In genomic region chrX:53561912-53562311, GRCh38 we compare ENCODE assay signal across 21 cellular contexts.
DNase-seq lines count a peak whose midpoint lies in the region; ATAC-seq and TF ChIP-seq lines count a peak whose summit lies in the region.
"Had no signal": no experiment of that assay in that cellular context is flagged by ENCODE, and none has a peak within 500 bp of the region (broad histone marks: within the 10 kb centered on the region; RNA-seq: fewer than 3 reads in every experiment).

No MANE protein-coding gene starts in this region.

- H3K4me3 ChIP-seq in right atrium auricular region (no peak overlapping the region), heart right ventricle (no peak overlapping the region)
- H3K4me3 ChIP-seq: BLaER1, GM12878, GM23338 had no signal

- no peak for DNase-seq in activated T-cell treated with anti-CD3 and anti-CD28 coated beads, Interleukin-2, amount 50 U/mL, for 72 hours
- no peak for DNase-seq in activated T-cell treated with anti-CD3 and anti-CD28 coated beads, Interleukin-2, amount 50 U/mL, for 4 hours
- DNase-seq in activated naive CD8-positive, alpha-beta T cell treated with anti-CD3 and anti-CD28 coated beads, Interleukin-2, amount 50 U/mL, for 24 hours, result no peak
- DNase-seq in activated naive CD8-positive, alpha-beta T cell treated with anti-CD3 and anti-CD28 coated beads for 36 hours, result no peak
- DNase-seq in activated T-helper 1 cell treated with anti-CD3 and anti-CD28 coated beads, Interleukin-12 subunit alpha, Interleukin-12 subunit beta, Interleukin-2, Interleukin-4 antibody, amounts not matched to agents 30 ng/mL and 10 ng/mL and 1 ng/mL, durations not matched to agents 14 hours and 24 hours and 36 hours (ENCODE audit: low spot score), result no peak
- DNase-seq in right atrium auricular region (ENCODE audit: low spot score) (no peak), heart right ventricle (no peak)
- DNase-seq: CD4-positive, CD25-positive, alpha-beta regulatory T cell; CD8-positive, alpha-beta T cell; DMS 273 treated with DMSO at 0.1 percent for 48 hours; DMS79; EL; GDM1; H9 had no signal

- peaks cover 31 to 48% of the 10 kb centered on the region in 2 donors for H3K36me3 Mint-ChIP-seq in activated T-cell treated with anti-CD3 and anti-CD28 coated beads, Interleukin-2, amount 50 U/mL, for 72 hours (ENCODE audit: insufficient read depth in 2 of 2)
- H3K36me3 Mint-ChIP-seq in activated T-cell treated with anti-CD3 and anti-CD28 coated beads, Interleukin-2, amount 50 U/mL, for 4 hours (ENCODE audit: insufficient read depth), result peaks cover 39% of the 10 kb centered on the region
- H3K36me3 Mint-ChIP-seq in activated naive CD8-positive, alpha-beta T cell treated with anti-CD3 and anti-CD28 coated beads, Interleukin-2, amount 50 U/mL, for 24 hours (ENCODE audit: low read depth), result peaks cover 78% of the 10 kb centered on the region
- H3K36me3 Mint-ChIP-seq in activated naive CD8-positive, alpha-beta T cell treated with anti-CD3 and anti-CD28 coated beads for 36 hours, result peaks cover 36% of the 10 kb centered on the region
- H3K36me3 Mint-ChIP-seq in activated T-helper 1 cell treated with anti-CD3 and anti-CD28 coated beads, Interleukin-12 subunit alpha, Interleukin-12 subunit beta, Interleukin-2, Interleukin-4 antibody, amounts not matched to agents 30 ng/mL and 10 ng/mL and 1 ng/mL, durations not matched to agents 14 hours and 24 hours and 36 hours (ENCODE audit: low read depth), result peaks cover 61% of the 10 kb centered on the region
- peaks cover 45% of the 10 kb centered on the region for H3K36me3 Mint-ChIP-seq in stimulated activated memory B cell treated with anti-CD40 and anti-IgM and Interleukin-4, amounts not matched to agents 10 μg/mL and 1 μg/mL and 100 μg/mL, for 72 hours

- intact Hi-C loops in activated T-helper 1 cell treated with anti-CD3 and anti-CD28 coated beads, Interleukin-12 subunit alpha, Interleukin-12 subunit beta, Interleukin-2, Interleukin-4 antibody, amounts not matched to agents 30 ng/mL and 10 ng/mL and 1 ng/mL, durations not matched to agents 14 hours and 24 hours and 36 hours (cut with micrococcal nuclease), result no loop called here
- intact Hi-C loops in heart right ventricle (cut with DNase I), result no loop called here

- H3K4me1 Mint-ChIP-seq in activated T-cell treated with anti-CD3 and anti-CD28 coated beads, Interleukin-2, amount 50 U/mL, for 72 hours (ENCODE audit: low read depth), result no peaks in the 10 kb centered on the region
- no peaks in the 10 kb centered on the region for H3K4me1 Mint-ChIP-seq in activated T-cell treated with anti-CD3 and anti-CD28 coated beads, Interleukin-2, amount 50 U/mL, for 4 hours (ENCODE audit: low read depth)
- no peaks in the 10 kb centered on the region for H3K4me1 Mint-ChIP-seq in activated naive CD8-positive, alpha-beta T cell treated with anti-CD3 and anti-CD28 coated beads, Interleukin-2, amount 50 U/mL, for 24 hours
- H3K4me1 Mint-ChIP-seq in activated naive CD8-positive, alpha-beta T cell treated with anti-CD3 and anti-CD28 coated beads for 36 hours, result no peaks in the 10 kb centered on the region
- H3K4me1 Mint-ChIP-seq in activated T-helper 1 cell treated with anti-CD3 and anti-CD28 coated beads, Interleukin-12 subunit alpha, Interleukin-12 subunit beta, Interleukin-2, Interleukin-4 antibody, amounts not matched to agents 30 ng/mL and 10 ng/mL and 1 ng/mL, durations not matched to agents 14 hours and 24 hours and 36 hours (ENCODE audit: low read depth), result peaks cover 4% of the 10 kb centered on the region
- H3K4me1 Mint-ChIP-seq in stimulated activated memory B cell treated with anti-CD40 and anti-IgM and Interleukin-4, amounts not matched to agents 10 μg/mL and 1 μg/mL and 100 μg/mL, for 72 hours, result no peaks in the 10 kb centered on the region
- H3K4me1 Mint-ChIP-seq: B cell; CD4-positive, CD25-positive, alpha-beta regulatory T cell; GM23338; H9 had no signal

- ATAC-seq in activated T-cell treated with anti-CD3 and anti-CD28 coated beads, Interleukin-2, amount 50 U/mL, for 72 hours (replicated peaks in 1 of 2), result no peak
- ATAC-seq in activated T-cell treated with anti-CD3 and anti-CD28 coated beads, Interleukin-2, amount 50 U/mL, for 4 hours, result no peak
- no peak for ATAC-seq in activated naive CD8-positive, alpha-beta T cell treated with anti-CD3 and anti-CD28 coated beads, Interleukin-2, amount 50 U/mL, for 24 hours
- ATAC-seq in stimulated activated memory B cell treated with anti-CD40 and anti-IgM and Interleukin-4, amounts not matched to agents 10 μg/mL and 1 μg/mL and 100 μg/mL, for 72 hours, result no peak
- ATAC-seq in heart right ventricle, result no peak
- ATAC-seq: CD8-positive, alpha-beta T cell; GM12878; GM23338; HCT116 had no signal

- WGBS in heart right ventricle, 2 donors, result 93 to 95% methylated on average over 3 of the region's 3 CpGs

- H3K4me1 ChIP-seq in right atrium auricular region, result no peaks in the 10 kb centered on the region
- no peaks in the 10 kb centered on the region for H3K4me1 ChIP-seq in heart right ventricle
- H3K4me1 ChIP-seq: BLaER1 had no signal

- H3K36me3 ChIP-seq in right atrium auricular region, result peaks cover 68% of the 10 kb centered on the region
- H3K36me3 ChIP-seq in heart right ventricle, result peaks cover 0 to 100% (median 38%) of the 10 kb centered on the region in 9 donors

- TF ChIP-seq CTCF in right atrium auricular region (IDR thresholded peaks at IDR 0.05) (no peak), heart right ventricle (IDR thresholded peaks at IDR 0.05) (no peak)

- H3K4me3 Mint-ChIP-seq in activated T-cell treated with anti-CD3 and anti-CD28 coated beads, Interleukin-2, amount 50 U/mL, for 72 hours, result no peak overlapping the region
- no peak overlapping the region for H3K4me3 Mint-ChIP-seq in activated T-cell treated with anti-CD3 and anti-CD28 coated beads, Interleukin-2, amount 50 U/mL, for 4 hours
- no peak overlapping the region for H3K4me3 Mint-ChIP-seq in activated naive CD8-positive, alpha-beta T cell treated with anti-CD3 and anti-CD28 coated beads, Interleukin-2, amount 50 U/mL, for 24 hours
- H3K4me3 Mint-ChIP-seq in activated naive CD8-positive, alpha-beta T cell treated with anti-CD3 and anti-CD28 coated beads for 36 hours, result no peak overlapping the region
- no peak overlapping the region for H3K4me3 Mint-ChIP-seq in activated T-helper 1 cell treated with anti-CD3 and anti-CD28 coated beads, Interleukin-12 subunit alpha, Interleukin-12 subunit beta, Interleukin-2, Interleukin-4 antibody, amounts not matched to agents 30 ng/mL and 10 ng/mL and 1 ng/mL, durations not matched to agents 14 hours and 24 hours and 36 hours
- H3K4me3 Mint-ChIP-seq in stimulated activated memory B cell treated with anti-CD40 and anti-IgM and Interleukin-4, amounts not matched to agents 10 μg/mL and 1 μg/mL and 100 μg/mL, for 72 hours, result no peak overlapping the region
- H3K4me3 Mint-ChIP-seq: B cell; CD4-positive, CD25-positive, alpha-beta regulatory T cell; CD8-positive, alpha-beta T cell; GM23338; H9 had no signal

- H3K27me3 ChIP-seq in right atrium auricular region (no peaks in the 10 kb centered on the region), heart right ventricle (peaks cover 0 to 54% (median 0%) of the 10 kb centered on the region in 7 donors)

- H3K9me3 ChIP-seq in right atrium auricular region (no peaks in the 10 kb centered on the region), heart right ventricle (no peaks in the 10 kb centered on the region)
- H3K9me3 ChIP-seq: BLaER1 had no signal

- H3K27ac ChIP-seq in right atrium auricular region (no peak overlapping the region), heart right ventricle (no peak overlapping the region)
- H3K27ac ChIP-seq: BLaER1, C4-2B had no signal

- H3K27me3 Mint-ChIP-seq in activated T-cell treated with anti-CD3 and anti-CD28 coated beads, Interleukin-2, amount 50 U/mL, for 72 hours (ENCODE audit: low read depth), result peaks cover 9% of the 10 kb centered on the region
- no peaks in the 10 kb centered on the region for H3K27me3 Mint-ChIP-seq in activated T-cell treated with anti-CD3 and anti-CD28 coated beads, Interleukin-2, amount 50 U/mL, for 4 hours (ENCODE audit: low read depth)
- H3K27me3 Mint-ChIP-seq in activated naive CD8-positive, alpha-beta T cell treated with anti-CD3 and anti-CD28 coated beads, Interleukin-2, amount 50 U/mL, for 24 hours, result no peaks in the 10 kb centered on the region
- no peaks in the 10 kb centered on the region for H3K27me3 Mint-ChIP-seq in activated naive CD8-positive, alpha-beta T cell treated with anti-CD3 and anti-CD28 coated beads for 36 hours
- no peaks in the 10 kb centered on the region for H3K27me3 Mint-ChIP-seq in activated T-helper 1 cell treated with anti-CD3 and anti-CD28 coated beads, Interleukin-12 subunit alpha, Interleukin-12 subunit beta, Interleukin-2, Interleukin-4 antibody, amounts not matched to agents 30 ng/mL and 10 ng/mL and 1 ng/mL, durations not matched to agents 14 hours and 24 hours and 36 hours (ENCODE audit: insufficient read depth)
- no peaks in the 10 kb centered on the region for H3K27me3 Mint-ChIP-seq in stimulated activated memory B cell treated with anti-CD40 and anti-IgM and Interleukin-4, amounts not matched to agents 10 μg/mL and 1 μg/mL and 100 μg/mL, for 72 hours
- H3K27me3 Mint-ChIP-seq: B cell; CD4-positive, CD25-positive, alpha-beta regulatory T cell had no signal

- H3K27ac Mint-ChIP-seq in activated T-cell treated with anti-CD3 and anti-CD28 coated beads, Interleukin-2, amount 50 U/mL, for 72 hours, result peak overlapping the region; percentile 78
- peak overlapping the region; percentile 11 for H3K27ac Mint-ChIP-seq in activated naive CD8-positive, alpha-beta T cell treated with anti-CD3 and anti-CD28 coated beads, Interleukin-2, amount 50 U/mL, for 24 hours
- no peak overlapping the region for H3K27ac Mint-ChIP-seq in activated naive CD8-positive, alpha-beta T cell treated with anti-CD3 and anti-CD28 coated beads for 36 hours
- peak overlapping the region; percentile 16 for H3K27ac Mint-ChIP-seq in activated T-helper 1 cell treated with anti-CD3 and anti-CD28 coated beads, Interleukin-12 subunit alpha, Interleukin-12 subunit beta, Interleukin-2, Interleukin-4 antibody, amounts not matched to agents 30 ng/mL and 10 ng/mL and 1 ng/mL, durations not matched to agents 14 hours and 24 hours and 36 hours
- peak overlapping the region; percentile 22 for H3K27ac Mint-ChIP-seq in stimulated activated memory B cell treated with anti-CD40 and anti-IgM and Interleukin-4, amounts not matched to agents 10 μg/mL and 1 μg/mL and 100 μg/mL, for 72 hours
- H3K27ac Mint-ChIP-seq: B cell; CD8-positive, alpha-beta T cell; GM23338; H9 had no signal

- H3K9me3 Mint-ChIP-seq in activated T-cell treated with anti-CD3 and anti-CD28 coated beads, Interleukin-2, amount 50 U/mL, for 72 hours, result no peaks in the 10 kb centered on the region
- H3K9me3 Mint-ChIP-seq in activated T-cell treated with anti-CD3 and anti-CD28 coated beads, Interleukin-2, amount 50 U/mL, for 4 hours, result no peaks in the 10 kb centered on the region
- H3K9me3 Mint-ChIP-seq in activated naive CD8-positive, alpha-beta T cell treated with anti-CD3 and anti-CD28 coated beads, Interleukin-2, amount 50 U/mL, for 24 hours, result no peaks in the 10 kb centered on the region
- no peaks in the 10 kb centered on the region for H3K9me3 Mint-ChIP-seq in activated naive CD8-positive, alpha-beta T cell treated with anti-CD3 and anti-CD28 coated beads for 36 hours
- no peaks in the 10 kb centered on the region for H3K9me3 Mint-ChIP-seq in activated T-helper 1 cell treated with anti-CD3 and anti-CD28 coated beads, Interleukin-12 subunit alpha, Interleukin-12 subunit beta, Interleukin-2, Interleukin-4 antibody, amounts not matched to agents 30 ng/mL and 10 ng/mL and 1 ng/mL, durations not matched to agents 14 hours and 24 hours and 36 hours
- no peaks in the 10 kb centered on the region for H3K9me3 Mint-ChIP-seq in stimulated activated memory B cell treated with anti-CD40 and anti-IgM and Interleukin-4, amounts not matched to agents 10 μg/mL and 1 μg/mL and 100 μg/mL, for 72 hours
- H3K9me3 Mint-ChIP-seq: CD8-positive, alpha-beta T cell; GM23338 had no signal
